8 cellular contexts compared by ENCODE assay signal in the genomic region with DNA sequence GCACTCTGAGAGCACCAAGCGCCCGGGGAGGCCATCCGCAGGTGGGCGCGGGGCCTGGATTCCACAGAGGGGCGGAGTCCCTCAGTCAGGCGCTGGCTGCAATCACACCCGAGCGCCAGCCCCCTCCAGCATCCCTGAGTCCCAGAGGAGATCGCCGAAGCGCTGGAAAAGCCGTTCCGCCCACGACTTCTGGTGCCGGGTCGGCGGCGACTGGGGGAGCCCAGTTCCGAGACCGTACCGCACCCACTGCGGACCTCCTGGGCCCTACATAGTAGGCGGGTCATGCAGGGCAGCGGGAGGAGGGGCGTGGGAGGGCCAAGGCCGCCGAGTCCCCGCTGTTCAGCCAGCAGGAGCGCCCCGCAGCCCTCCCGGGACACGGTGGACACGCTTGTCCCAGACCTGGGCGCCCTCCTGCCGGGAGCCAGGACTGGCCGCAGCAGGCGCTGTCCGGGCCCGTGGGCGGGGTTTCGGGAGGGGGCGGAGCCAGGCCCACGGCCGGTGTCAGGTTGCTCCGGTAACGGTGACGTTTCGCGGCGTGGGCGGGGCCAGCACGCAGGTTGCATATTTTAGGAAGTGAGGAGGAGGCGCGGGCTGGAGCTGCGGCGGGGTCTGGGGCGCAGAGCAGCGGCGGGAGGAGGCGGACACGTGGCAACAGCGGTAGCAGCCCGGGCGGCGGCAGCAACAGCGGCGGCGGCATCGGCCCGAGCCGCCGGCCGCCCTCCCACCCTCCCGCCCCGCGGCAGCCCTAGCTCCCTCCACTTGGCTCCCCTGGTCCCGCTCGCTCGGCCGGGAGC. TPM values are rescaled to one million over a fixed set of nuclear protein-coding genes. Genes with fewer than 3 reads are reported as not detected.
DNase-seq lines count a peak whose midpoint lies in the region; ATAC-seq lines count a peak whose summit lies in the region.

TSS of gene ATP1A1 (plus strand) at position 594 of the 794 bp plus-strand sequence. CDS start 268 bp downstream, outside the sequence.

- peak within 1 kb of the TSS; percentile 86 for H2BK15ac ChIP-seq in mesenchymal stem cell (ENCODE audit: low read depth, poor library complexity, severe bottlenecking)

- peak within 1 kb of the TSS; percentile 88 for H4K91ac ChIP-seq in mesenchymal stem cell (ENCODE audit: low read length)

- H3K27me3 ChIP-seq in HUES48 (ENCODE audit: control insufficient read depth, insufficient read depth, low read length) = peaks cover 11% of the 10 kb centered on the region
- peaks cover 0 to under 1% of the 10 kb centered on the region in 2 experiments for H3K27me3 ChIP-seq in mesenchymal stem cell (ENCODE audit: control insufficient read depth in 1 of 2, insufficient read depth in 1 of 2, low read length in 2 of 2)

- H3K27me3 Mint-ChIP-seq in effector memory CD8-positive, alpha-beta T cell = no peaks in the 10 kb centered on the region

- H3K4me1 ChIP-seq in HUES48 (ENCODE audit: control insufficient read depth, insufficient read depth, low read length) = peaks cover 41% of the 10 kb centered on the region
- H3K4me1 ChIP-seq in mesenchymal stem cell (ENCODE audit: control insufficient read depth, insufficient read depth, low read depth, low read length) = peaks cover 13% of the 10 kb centered on the region

- H3K36me3 ChIP-seq in HUES48 (ENCODE audit: control insufficient read depth, insufficient read depth, low read length) = peaks cover 4% of the 10 kb centered on the region; the same call in 1 of the 2 replicates
- no peaks in the 10 kb centered on the region for H3K36me3 ChIP-seq in mesenchymal stem cell (ENCODE audit: control insufficient read depth in 1 of 2, insufficient read depth in 2 of 2, low read depth in 1 of 2, low read length in 2 of 2)

- peak within 1 kb of the TSS; percentile 96 for H2AFZ ChIP-seq in mesenchymal stem cell (ENCODE audit: low read depth, low read length)

- 2% methylated on average over 55 of the region's 81 CpGs for WGBS in mesenchymal stem cell

- no peak within 1 kb of the TSS for H2AK5ac ChIP-seq in mesenchymal stem cell (ENCODE audit: low read length, severe bottlenecking)

- peak within 1 kb of the TSS in 1 of 2 experiments; percentile 92 for H2BK12ac ChIP-seq in mesenchymal stem cell (ENCODE audit: low read length in 2 of 2)

- peak within 1 kb of the TSS in 1 of 2 experiments; percentile 95 for H3K14ac ChIP-seq in mesenchymal stem cell (ENCODE audit: low read length in 2 of 2)

- H4K8ac ChIP-seq in mesenchymal stem cell (ENCODE audit: low read length) = peak within 1 kb of the TSS; percentile 93

- H3K9me3 ChIP-seq in HUES48 (ENCODE audit: control insufficient read depth, insufficient read depth, low read length) = no peaks in the 10 kb centered on the region
- H3K9me3 ChIP-seq in mesenchymal stem cell (ENCODE audit: control insufficient read depth, low read length) = no peaks in the 10 kb centered on the region

- in situ Hi-C loops in Caki2 (cut with HindIII; ENCODE audit: low pct_unique_long_range_greater_than_20kb, low sequenced_read_pairs) = no loop called here

- no peaks in the 10 kb centered on the region for H3K9me3 Mint-ChIP-seq in effector memory CD8-positive, alpha-beta T cell

- DNase-seq in Caki2 (ENCODE audit: low read depth) (peak; percentile 85), NOMO-1 treated with dmso at 0.1 percent for 144 hours (lab: John Stamatoyannopoulos, UW; ENCODE audit: unreplicated experiment) (peak; percentile 90), mesenchymal stem cell (peak; percentile 90)
- peak; percentile 92 to 99 (median 99) for DNase-seq in activated CD8-positive, alpha-beta memory T cell treated with anti-CD3 and anti-CD28 coated beads for 48 hours (ENCODE audit: low read depth in 2 of 3, low spot score in 2 of 3)
- DNase-seq in effector memory CD8-positive, alpha-beta T cell = peak; percentile 98
- DNase-seq in stimulated activated CD8-positive, alpha-beta memory T cell treated with anti-CD3 and anti-CD28 coated beads, Interleukin-12 subunit alpha, Interleukin-12 subunit beta, amount 100 ng/mL, for 24 hours (ENCODE audit: extremely low read depth) = peak; percentile 98

- H2BK120ac ChIP-seq in mesenchymal stem cell (ENCODE audit: low read depth, low read length) = peak within 1 kb of the TSS; percentile 95

- peak within 1 kb of the TSS; percentile 54 for H2BK5ac ChIP-seq in mesenchymal stem cell (ENCODE audit: low read depth, low read length, poor library complexity, severe bottlenecking)

- H3K27ac ChIP-seq in HUES48 (ENCODE audit: low read depth, low read length) (peak within 1 kb of the TSS; percentile 96), mesenchymal stem cell (ENCODE audit: low read length, poor library complexity, severe bottlenecking) (peak within 1 kb of the TSS; percentile 63)

- H3K79me1 ChIP-seq in mesenchymal stem cell (replicated peaks; ENCODE audit: low read length, poor library complexity, severe bottlenecking) = no peaks in the 10 kb centered on the region

- peak within 1 kb of the TSS; percentile 98 for H3K4me2 ChIP-seq in mesenchymal stem cell (ENCODE audit: low read length, poor library complexity, severe bottlenecking)

- H3K9ac ChIP-seq in HUES48 (ENCODE audit: low read depth, low read length) (peak within 1 kb of the TSS; percentile 90), mesenchymal stem cell (ENCODE audit: low read length) (peak within 1 kb of the TSS; percentile 94)

- peaks cover 47% of the 10 kb centered on the region for H3K36me3 Mint-ChIP-seq in effector memory CD8-positive, alpha-beta T cell (ENCODE audit: insufficient read depth)

- H3K4ac ChIP-seq in mesenchymal stem cell (ENCODE audit: low read depth in 1 of 2, low read length in 2 of 2) = peak within 1 kb of the TSS; percentile 85 to 90

- peak within 1 kb of the TSS; percentile 94 to 95 for H3K4me3 Mint-ChIP-seq in effector memory CD8-positive, alpha-beta T cell

- peak within 1 kb of the TSS; percentile 84 for H3K4me3 ChIP-seq in HUES48 (ENCODE audit: low read depth, low read length)
- H3K4me3 ChIP-seq in mesenchymal stem cell (ENCODE audit: insufficient read depth in 1 of 2, low read depth in 1 of 2, low read length in 2 of 2) = peak within 1 kb of the TSS; percentile 94 to 95

- peak within 1 kb of the TSS; percentile 96 to 97 for H3K18ac ChIP-seq in mesenchymal stem cell (ENCODE audit: low read depth in 1 of 2, low read length in 2 of 2)

- peaks cover 39 to 41% of the 10 kb centered on the region in 2 donors for H3K4me1 Mint-ChIP-seq in effector memory CD8-positive, alpha-beta T cell (ENCODE audit: low read depth in 2 of 2)

- peak within 1 kb of the TSS in 1 of 2 experiments; percentile 88 for H3K23ac ChIP-seq in mesenchymal stem cell (ENCODE audit: low read length in 2 of 2)

- peak; percentile 71 for ATAC-seq in GM21423 (IDR thresholded peaks at IDR 0.05; ENCODE audit: unreplicated experiment)
- peak; percentile 73 for ATAC-seq in effector memory CD8-positive, alpha-beta T cell (replicated peaks)

- H3K27ac Mint-ChIP-seq in effector memory CD8-positive, alpha-beta T cell = peak within 1 kb of the TSS; percentile 95 to 98

RNA-seq across cellular contexts. Expression of gene ATP1A1, which starts in this region (rescaled TPM):
- 116 and 171 TPM in 2 replicates for total RNA-seq in Caki2 (2014; rRNA removed; shearing (Covaris generic); ENCODE audit: low replicate concordance)
- polyA plus RNA-seq in mesenchymal stem cell (2013, experiment 1 of 2) = 128 TPM
- polyA plus RNA-seq in mesenchymal stem cell (2013, experiment 2 of 2) = 126 TPM

Comparison
In these comparisons a context has a peak if more than half of its experiments do, and no peak if none do; other contexts are left out.
1. Peak in every context shown above with its lines: DNase-seq, ATAC-seq, H3K4me3 ChIP-seq and H3K27ac ChIP-seq.